ENCODE assay signal across 1 cellular context in genomic region chr9:33044677-33045282, GRCh38.
TF ChIP-seq lines count a peak whose summit lies in the region.

No MANE protein-coding gene starts in this region.

TF ChIP-seq in SK-N-SH treated with all-trans-retinoic acid at 6 μM for 48 hours, 23 proteins besides CTCF, POLR2A, EP300 and RAD21 (continued from another document):
- TF ChIP-seq PATZ1 (CRISPR knock-in tag; IDR thresholded peaks at IDR 0.05; ENCODE audit: borderline replicate concordance), result no peak
- no peak for TF ChIP-seq CSDC2 (CRISPR knock-in tag; IDR thresholded peaks at IDR 0.05)
- no peak for TF ChIP-seq CSRNP3 (CRISPR knock-in tag; IDR thresholded peaks at IDR 0.05)
- no peak for TF ChIP-seq ZNF70 (CRISPR knock-in tag; IDR thresholded peaks at IDR 0.05)
- TF ChIP-seq ZFP30 (CRISPR knock-in tag; IDR thresholded peaks at IDR 0.05), result no peak
